In genomic region chr11:134904103-134904502, GRCh38 we compare ENCODE assay signal across 7 cellular contexts.
"Had no signal": no experiment of that assay in that cellular context is flagged by ENCODE, and none has a peak within 500 bp of the region (broad histone marks: within the 10 kb centered on the region; RNA-seq: fewer than 3 reads in every experiment).

No MANE protein-coding gene starts in this region.

- H3K9me3 Mint-ChIP-seq: IgD-negative memory B cell had no signal

- H3K9ac ChIP-seq: KMS-11 had no signal

- H3K4me2 ChIP-seq: KMS-11 had no signal

- DNase-seq: KBM-7, KG1 had no signal

- H3K4me1 Mint-ChIP-seq: IgD-negative memory B cell had no signal

- H3K4me3 ChIP-seq: K562 had no signal

- H3K27ac Mint-ChIP-seq: IgD-negative memory B cell had no signal

- H3K27ac ChIP-seq: HL-60, KMS-11 had no signal

- ATAC-seq: HepG2, K562 had no signal

- H3K4me3 Mint-ChIP-seq: IgD-negative memory B cell had no signal
